Comparison of ENCODE assay signal across 28 cellular contexts in the genomic region with DNA sequence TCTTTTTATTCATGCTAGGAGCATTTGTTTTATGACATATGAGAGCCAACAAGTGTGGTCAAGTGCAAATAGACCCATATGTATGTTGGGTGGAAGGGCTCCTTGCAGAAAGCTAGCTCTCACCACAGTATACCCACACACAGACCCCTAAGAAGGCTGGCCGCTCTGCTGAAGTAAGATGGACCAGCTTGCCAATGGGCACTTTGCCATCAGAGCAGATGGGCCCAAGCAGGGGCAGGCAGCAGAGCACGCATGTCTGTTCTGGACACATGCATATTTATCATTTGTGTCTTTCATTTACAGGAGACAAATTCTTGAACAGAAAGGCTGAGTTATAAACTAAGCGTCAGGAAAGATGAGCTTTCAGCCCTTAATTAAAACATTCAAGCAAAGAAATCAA.
DNase-seq lines count a peak whose midpoint lies in the region; ATAC-seq, FAIRE-seq and TF ChIP-seq lines count a peak whose summit lies in the region.
"Had no signal": no experiment of that assay in that cellular context is flagged by ENCODE, and none has a peak within 500 bp of the region (broad histone marks: within the 10 kb centered on the region; RNA-seq: fewer than 3 reads in every experiment).

No MANE protein-coding gene starts in this region.

- H3K27me3 Mint-ChIP-seq in brain, result no peaks in the 10 kb centered on the region
- no peaks in the 10 kb centered on the region for H3K27me3 Mint-ChIP-seq in activated T-helper 17 cell treated with anti-CD3 and anti-CD28 coated beads, Interleukin-2, amount 50 U/mL, for 72 hours
- H3K27me3 Mint-ChIP-seq: activated CD8-positive, alpha-beta T cell treated with anti-CD3 and anti-CD28 coated beads for 36 hours had no signal

- intact Hi-C loops in left cardiac atrium (cut with DNase I), result no loop called here

- DNase-seq in Ammon's horn (ENCODE audit: low spot score) (peak; percentile 67), NCI-H1694 treated with DMSO at 0.1 percent for 48 hours (lab: John Stamatoyannopoulos, UW) (peak; percentile 19), left cardiac atrium (peak; percentile 19), ureter (ENCODE audit: low spot score) (no peak), RCC 7860 (ENCODE audit: low spot score) (no peak)
- DNase-seq: activated CD8-positive, alpha-beta T cell treated with anti-CD3 and anti-CD28 coated beads for 36 hours; activated gamma-delta T cell; activated T-cell treated with anti-CD3 and anti-CD28 coated beads for 4 hours; BE2C; colonic mucosa; KBM-7; kidney glomerular epithelial cell; mammary epithelial cell; MM.1S; NCI-H1930; NCI-H2227 treated with DMSO at 0.1 percent for 48 hours; NK-92 treated with Interleukin-12 subunit alpha and Interleukin-12 subunit beta, amount 100 ng/mL, for 24 hours; PC-9; SJCRH30; stimulated activated CD4-positive, alpha-beta T cell treated with anti-CD3 and anti-CD28 coated beads, Interleukin-2, amount 100 ng/mL, for 24 hours; T-helper 1 cell had no signal

- FAIRE-seq in RCC 7860 (lab: Jason Lieb, UNC), result no peak
- FAIRE-seq: GM12892, H54, HTR-8/SVneo had no signal

- H3K4me3 Mint-ChIP-seq in brain, result peak overlapping the region in 1 of 5 experiments; percentile 49
- no peak overlapping the region for H3K4me3 Mint-ChIP-seq in activated T-helper 17 cell treated with anti-CD3 and anti-CD28 coated beads, Interleukin-2, amount 50 U/mL, for 72 hours
- H3K4me3 Mint-ChIP-seq: activated CD8-positive, alpha-beta T cell treated with anti-CD3 and anti-CD28 coated beads for 36 hours had no signal

- peaks cover 0 to under 1% (median under 1%) of the 10 kb centered on the region in 5 experiments for H3K9me3 Mint-ChIP-seq in brain
- H3K9me3 Mint-ChIP-seq in activated T-helper 17 cell treated with anti-CD3 and anti-CD28 coated beads, Interleukin-2, amount 50 U/mL, for 72 hours, result peaks cover 6% of the 10 kb centered on the region

- peaks cover 24% of the 10 kb centered on the region for H3K4me1 Mint-ChIP-seq in brain
- H3K4me1 Mint-ChIP-seq in activated T-helper 17 cell treated with anti-CD3 and anti-CD28 coated beads, Interleukin-2, amount 50 U/mL, for 72 hours, result no peaks in the 10 kb centered on the region

- peak overlapping the region in 3 of 5 experiments; percentile 25 to 69 (median 45) for H3K27ac Mint-ChIP-seq in brain
- no peak overlapping the region for H3K27ac Mint-ChIP-seq in activated T-helper 17 cell treated with anti-CD3 and anti-CD28 coated beads, Interleukin-2, amount 50 U/mL, for 72 hours
- H3K27ac Mint-ChIP-seq: activated CD8-positive, alpha-beta T cell treated with anti-CD3 and anti-CD28 coated beads for 36 hours had no signal

- peaks cover under 1% of the 10 kb centered on the region for H3K36me3 Mint-ChIP-seq in brain
- no peaks in the 10 kb centered on the region for H3K36me3 Mint-ChIP-seq in activated T-helper 17 cell treated with anti-CD3 and anti-CD28 coated beads, Interleukin-2, amount 50 U/mL, for 72 hours (ENCODE audit: low read depth)

- ATAC-seq in left cardiac atrium (no peak), HG02981 (IDR thresholded peaks at IDR 0.05; ENCODE audit: unreplicated experiment) (no peak)
- ATAC-seq in activated T-helper 17 cell treated with anti-CD3 and anti-CD28 coated beads, Interleukin-2, amount 50 U/mL, for 72 hours (replicated peaks), result no peak
- ATAC-seq: activated CD4-positive, CD25-positive, alpha-beta regulatory T cell treated with anti-CD3 and anti-CD28 coated beads, Interleukin-2, amount 50 U/mL, for 24 hours; activated CD8-positive, alpha-beta T cell treated with anti-CD3 and anti-CD28 coated beads for 36 hours had no signal

- no peak for TF ChIP-seq CTCF in brain (conservative IDR thresholded peaks at IDR 0.05)

Comparison
In these comparisons a context has a peak if more than half of its experiments do, and no peak if none do; other contexts are left out.
1. DNase-seq: peak in Ammon's horn (single experiment), NCI-H1694 treated with DMSO at 0.1 percent for 48 hours (single experiment) and left cardiac atrium (single experiment); none in ureter (single experiment) and RCC 7860 (single experiment).